ENCODE assay signal across 18 cellular contexts in the genomic region with DNA sequence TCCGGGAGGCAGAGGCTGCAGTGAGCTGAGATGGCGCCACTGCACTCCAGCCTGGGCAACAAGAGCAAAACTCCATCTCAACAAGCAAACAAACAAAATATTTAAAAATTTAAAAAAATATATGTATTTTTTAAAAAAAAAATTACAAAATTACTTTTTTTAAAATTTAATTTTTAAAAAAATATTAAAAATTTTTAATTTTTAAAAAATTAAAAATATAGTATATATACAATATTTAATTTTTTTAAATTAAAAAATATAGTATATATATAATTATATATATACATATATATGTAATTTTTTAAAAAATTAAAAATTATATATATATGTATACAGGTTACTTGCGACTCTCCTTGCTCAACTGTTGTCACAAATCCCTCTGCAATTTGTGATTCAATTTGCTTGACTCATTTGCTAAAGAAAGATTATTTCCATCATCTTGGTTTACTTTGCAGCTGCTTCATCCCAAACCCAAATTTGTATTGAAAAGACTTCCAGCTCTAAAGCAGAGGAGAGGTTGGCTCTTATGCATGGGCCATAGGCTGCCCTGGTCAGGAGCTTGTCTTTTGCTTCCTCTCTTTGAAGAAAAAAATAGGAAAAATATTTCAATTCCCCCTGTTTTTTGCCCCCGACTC.
A peak's percentile ranks its signal among the peaks of the same experiment; 100 is the strongest.
DNase-seq lines count a peak whose midpoint lies in the region; ATAC-seq, FAIRE-seq and TF ChIP-seq lines count a peak whose summit lies in the region.
"Had no signal": no experiment of that assay in that cellular context is flagged by ENCODE, and none has a peak within 500 bp of the region (broad histone marks: within the 10 kb centered on the region; RNA-seq: fewer than 3 reads in every experiment).

No MANE protein-coding gene starts in this region.

- no peaks in the 10 kb centered on the region for H3K27me3 ChIP-seq in pancreas
- H3K27me3 ChIP-seq: BLaER1 had no signal

- DNase-seq in RCC 7860 (ENCODE audit: low spot score) (no peak), pancreas (no peak), NCI-H1092 treated with DMSO at 0.1 percent for 48 hours (lab: John Stamatoyannopoulos, UW) (no peak)
- DNase-seq: AML-193; Caco-2; CD8-positive, alpha-beta memory T cell; DND-41; GF-D8; HCEC 1CT; HFFc6 had no signal

- no peaks in the 10 kb centered on the region for H3K9me3 ChIP-seq in pancreas

- no peak overlapping the region for H3K4me3 ChIP-seq in pancreas
- H3K4me3 ChIP-seq: BLaER1 had no signal

- H3K27ac ChIP-seq in pancreas = no peak overlapping the region
- H3K27ac ChIP-seq: BLaER1, HL-60 had no signal

- intact Hi-C loops in pancreas (cut with DNase I) = no loop called here

- no peak for ATAC-seq in pancreas
- ATAC-seq in HG02623 (IDR thresholded peaks at IDR 0.05; ENCODE audit: unreplicated experiment) = no peak
- no peak for ATAC-seq in activated CD4-positive, CD25-positive, alpha-beta regulatory T cell treated with anti-CD3 and anti-CD28 coated beads, Interleukin-2, amount 50 U/mL, for 24 hours

- FAIRE-seq in G401.6 (lab: Jason Lieb, UNC) (peak; percentile 99), RCC 7860 (lab: Jason Lieb, UNC) (peak; percentile 88), endometrium (lab: Jason Lieb, UNC) (peak; percentile 82), pancreas (lab: Jason Lieb, UNC) (peak; percentile 95)
- FAIRE-seq: GM19239, H1 had no signal

- no peaks in the 10 kb centered on the region for H3K36me3 ChIP-seq in pancreas
- H3K36me3 ChIP-seq: BLaER1 had no signal

- no peaks in the 10 kb centered on the region for H3K4me1 ChIP-seq in pancreas

- TF ChIP-seq CTCF in pancreas (IDR thresholded peaks at IDR 0.05) = no peak

- 91 to 92% methylated on average over 4 of the region's 4 CpGs for WGBS in pancreas, 2 donors
